ENCODE assay signal across 19 cellular contexts in genomic region chr10:35270100-35270499, GRCh38.
DNase-seq lines count a peak whose midpoint lies in the region; ATAC-seq, FAIRE-seq and TF ChIP-seq lines count a peak whose summit lies in the region.
"Had no signal": no experiment of that assay in that cellular context is flagged by ENCODE, and none has a peak within 500 bp of the region (broad histone marks: within the 10 kb centered on the region; RNA-seq: fewer than 3 reads in every experiment).

No MANE protein-coding gene starts in this region.

- TF ChIP-seq POLR2A in A549 (IDR thresholded peaks at IDR 0.05; ENCODE audit: low read length) = no peak
- TF ChIP-seq POLR2A in testis (IDR thresholded peaks at IDR 0.05) = no peak

- H3K27me3 ChIP-seq in Caco-2 (replicated peaks; ENCODE audit: control insufficient read depth, insufficient read depth, low read length) (no peaks in the 10 kb centered on the region), testis (no peaks in the 10 kb centered on the region)

- intact Hi-C loops in Caco-2 (cut with micrococcal nuclease; ENCODE audit: unreplicated experiment) = no loop called here
- intact Hi-C loops in testis (cut with DNase I; ENCODE audit: low total_unique reads) = no loop called here

- H3K4me1 Mint-ChIP-seq in Caco-2 (ENCODE audit: low read depth, unreplicated experiment) (peaks cover 14% of the 10 kb centered on the region), mesothelial cell of epicardium (peaks cover 40% of the 10 kb centered on the region)
- peaks cover 29% of the 10 kb centered on the region for H3K4me1 Mint-ChIP-seq in activated T-cell treated with anti-CD3 and anti-CD28 coated beads, Interleukin-2, amount 50 U/mL, for 72 hours (ENCODE audit: low read depth)

- peak overlapping the region; percentile 6 for H3K27ac Mint-ChIP-seq in Caco-2 (ENCODE audit: unreplicated experiment)
- no peak overlapping the region for H3K27ac Mint-ChIP-seq in activated T-cell treated with anti-CD3 and anti-CD28 coated beads, Interleukin-2, amount 50 U/mL, for 72 hours
- H3K27ac Mint-ChIP-seq in mesothelial cell of epicardium = peak overlapping the region; percentile 55

- H3K4me3 Mint-ChIP-seq in Caco-2 (ENCODE audit: unreplicated experiment) = no peak overlapping the region
- peak overlapping the region; percentile 10 to 46 for H3K4me3 Mint-ChIP-seq in activated T-cell treated with anti-CD3 and anti-CD28 coated beads, Interleukin-2, amount 50 U/mL, for 72 hours
- no peak overlapping the region for H3K4me3 Mint-ChIP-seq in mesothelial cell of epicardium
- H3K4me3 Mint-ChIP-seq: neural crest cell had no signal

- H3K9me3 ChIP-seq in A549 = no peaks in the 10 kb centered on the region
- H3K9me3 ChIP-seq in Caco-2 = no peaks in the 10 kb centered on the region
- H3K9me3 ChIP-seq in testis = no peaks in the 10 kb centered on the region
- H3K9me3 ChIP-seq: esophagus squamous epithelium, prostate gland had no signal

- H3K27ac ChIP-seq in A549 (no peak overlapping the region), testis (no peak overlapping the region)
- H3K27ac ChIP-seq: esophagus squamous epithelium, prostate gland had no signal

- no peaks in the 10 kb centered on the region for H3K36me3 Mint-ChIP-seq in Caco-2 (ENCODE audit: insufficient read depth, unreplicated experiment)
- peaks cover 3 to 5% of the 10 kb centered on the region in 2 donors for H3K36me3 Mint-ChIP-seq in activated T-cell treated with anti-CD3 and anti-CD28 coated beads, Interleukin-2, amount 50 U/mL, for 72 hours (ENCODE audit: insufficient read depth in 2 of 2)
- no peaks in the 10 kb centered on the region for H3K36me3 Mint-ChIP-seq in mesothelial cell of epicardium

- TF ChIP-seq CTCF in A549 (IDR thresholded peaks at IDR 0.05) (no peak), Caco-2 (IDR thresholded peaks at IDR 0.05; ENCODE audit: insufficient read depth in 1 of 2, low read depth in 1 of 2, low read length in 1 of 2, severe bottlenecking in 1 of 2, unreplicated experiment in 1 of 2) (no peak), mesothelial cell of epicardium (IDR thresholded peaks at IDR 0.05; ENCODE audit: unreplicated experiment) (no peak), testis (IDR thresholded peaks at IDR 0.05) (no peak)

- H3K4me2 ChIP-seq in A549 = 0 out of 3 replicates have a peak overlapping the region, but pooled peaks have one; percentile 18

- POLR2A ChIA-PET in A549 (lab: Yijun Ruan, JAX) = no interaction called here
- POLR2A ChIA-PET in Caco-2 (lab: Charles Lee) = interaction anchor here (0.7 kb wide), 1 partner anchor 24 kb away, joined by 8 read pairs; no protein-coding TSS in a partner anchor

- FAIRE-seq in A549 (lab: Jason Lieb, UNC) = no peak

- DNase-seq in A549 (ENCODE audit: low read depth in 1 of 2, low spot score in 1 of 2) (no peak), Caco-2 (no peak), mesothelial cell of epicardium (ENCODE audit: low spot score in 2 of 2, unreplicated experiment in 2 of 2) (no peak), testis (no peak), mesenteric fat pad (ENCODE audit: low spot score) (no peak), SK-N-DZ (ENCODE audit: low spot score) (no peak)
- DNase-seq in activated T-cell treated with anti-CD3 and anti-CD28 coated beads, Interleukin-2, amount 50 U/mL, for 72 hours = no peak
- DNase-seq: activated CD4-positive, alpha-beta T cell treated with anti-CD3 and anti-CD28 coated beads, Interleukin-2, amount 50 U/mL, for 48 hours; AML-193; aorta; COR-L47; effector CD8-positive, alpha-beta T cell; esophagus squamous epithelium; left colon; midbrain; NCI-H526 had no signal

- H3K9me3 Mint-ChIP-seq in Caco-2 (ENCODE audit: unreplicated experiment) (peaks cover 12% of the 10 kb centered on the region), mesothelial cell of epicardium (no peaks in the 10 kb centered on the region)
- peaks cover 0 to 7% of the 10 kb centered on the region in 2 donors for H3K9me3 Mint-ChIP-seq in activated T-cell treated with anti-CD3 and anti-CD28 coated beads, Interleukin-2, amount 50 U/mL, for 72 hours

- no peak for ATAC-seq in A549
- ATAC-seq in activated T-cell treated with anti-CD3 and anti-CD28 coated beads, Interleukin-2, amount 50 U/mL, for 72 hours (replicated peaks in 1 of 2) = peak; percentile 75 to 80
- ATAC-seq: left colon, Right ventricle myocardium inferior had no signal

- TF ChIP-seq EP300 in A549 (IDR thresholded peaks at IDR 0.05) = no peak

- BruUV-seq in Caco-2 (replicated peaks; lab: Mats Ljungman, UMichigan) = no TSS peak

- H3K4me1 ChIP-seq in A549 (peaks cover 22% of the 10 kb centered on the region; the same call in 2 of the 3 replicates), Caco-2 (peaks cover 21% of the 10 kb centered on the region), testis (no peaks in the 10 kb centered on the region)
- H3K4me1 ChIP-seq: esophagus squamous epithelium, prostate gland had no signal

- H3K36me3 ChIP-seq in Caco-2 (ENCODE audit: control insufficient read depth, insufficient read depth, low read length) (no peaks in the 10 kb centered on the region), testis (ENCODE audit: low read depth, missing control alignments) (no peaks in the 10 kb centered on the region)
- H3K36me3 ChIP-seq: esophagus squamous epithelium, prostate gland had no signal

- H3K27me3 Mint-ChIP-seq in Caco-2 (ENCODE audit: insufficient read depth, unreplicated experiment) = no peaks in the 10 kb centered on the region
- peaks cover 10% of the 10 kb centered on the region for H3K27me3 Mint-ChIP-seq in activated T-cell treated with anti-CD3 and anti-CD28 coated beads, Interleukin-2, amount 50 U/mL, for 72 hours (ENCODE audit: low read depth)
- no peaks in the 10 kb centered on the region for H3K27me3 Mint-ChIP-seq in mesothelial cell of epicardium (ENCODE audit: low read depth)

- WGBS in A549 (ENCODE audit: missing lambda C conversion rate) = 31% methylated on average over 1 of the region's 1 CpG
- 71 to 91% methylated on average over 1 of the region's 1 CpG for WGBS in testis, 2 donors

- CTCF ChIA-PET in A549 (lab: Yijun Ruan, JAX) (no interaction called here), Caco-2 (lab: Charles Lee) (no interaction called here)

- no peak overlapping the region for H3K4me3 ChIP-seq in A549
- H3K4me3 ChIP-seq in Caco-2 (ENCODE audit: low read depth, low read length) = no peak overlapping the region
- no peak overlapping the region for H3K4me3 ChIP-seq in testis
- H3K4me3 ChIP-seq: esophagus squamous epithelium, prostate gland had no signal

- no peak for TF ChIP-seq RAD21 in A549 (conservative IDR thresholded peaks at IDR 0.05 in 1 of 2, IDR thresholded peaks at IDR 0.05 in 1 of 2)

TF ChIP-seq in A549, 52 proteins besides CTCF, POLR2A, EP300 and RAD21:
- TF ChIP-seq HOXA7 (CRISPR knock-in tag; IDR thresholded peaks at IDR 0.05) (no peak), MAX (IDR thresholded peaks at IDR 0.05) (no peak), ESRRA (IDR thresholded peaks at IDR 0.05; ENCODE audit: borderline replicate concordance, low read length) (no peak), JUNB (IDR thresholded peaks at IDR 0.05) (no peak), CBX2 (IDR thresholded peaks at IDR 0.05; ENCODE audit: borderline replicate concordance, low read depth) (no peak), NFE2L2 (conservative IDR thresholded peaks at IDR 0.05; ENCODE audit: low read length) (no peak), FOSL2 (IDR thresholded peaks at IDR 0.05) (no peak), FOSL2 (CRISPR knock-in tag; IDR thresholded peaks at IDR 0.05) (no peak), TFCP2L1 (CRISPR knock-in tag; IDR thresholded peaks at IDR 0.05) (no peak), REST (IDR thresholded peaks at IDR 0.05) (no peak)

Comparison
In these comparisons a context has a peak if more than half of its experiments do, and no peak if none do; other contexts are left out.
1. ATAC-seq: peak in activated T-cell treated with anti-CD3 and anti-CD28 coated beads, Interleukin-2, amount 50 U/mL, for 72 hours (2 of 2); none in A549 (0 of 2).
2. H3K4me3 Mint-ChIP-seq: peak in activated T-cell treated with anti-CD3 and anti-CD28 coated beads, Interleukin-2, amount 50 U/mL, for 72 hours (2 of 2); none in Caco-2 (single experiment) and mesothelial cell of epicardium (single experiment).